ENCODE assay signal across 17 cellular contexts in genomic region chr19:22604571-22605274, GRCh38. TPM values are rescaled to one million over a fixed set of nuclear protein-coding genes. Genes with fewer than 3 reads are reported as not detected.
DNase-seq lines count a peak whose midpoint lies in the region; ATAC-seq and TF ChIP-seq lines count a peak whose summit lies in the region.
"Had no signal": no experiment of that assay in that cellular context is flagged by ENCODE, and none has a peak within 500 bp of the region (broad histone marks: within the 10 kb centered on the region; RNA-seq: fewer than 3 reads in every experiment).

No MANE protein-coding gene starts in this region.

- H3K4me1 ChIP-seq in osteoblast (ENCODE audit: insufficient read depth, low read length): no peaks in the 10 kb centered on the region
- H3K4me1 ChIP-seq in vagina: no peaks in the 10 kb centered on the region

- no peak overlapping the region for H3K4me3 ChIP-seq in coronary artery
- H3K4me3 ChIP-seq in iPS-18c (ENCODE audit: insufficient read depth, low read depth, low read length): peak overlapping the region; percentile 15; the same call in 1 of the 2 replicates
- H3K4me3 ChIP-seq in osteoblast (ENCODE audit: insufficient read depth, low read length): no peak overlapping the region
- H3K4me3 ChIP-seq in vagina: no peak overlapping the region
- H3K4me3 ChIP-seq: GM23338 had no signal

- no peaks in the 10 kb centered on the region for H3K79me2 ChIP-seq in osteoblast (ENCODE audit: insufficient read depth, low read length)

- no peak overlapping the region for H2AFZ ChIP-seq in osteoblast (ENCODE audit: low read length)
- H2AFZ ChIP-seq: GM23338 had no signal

- no peak for TF ChIP-seq POLR2A in vagina (IDR thresholded peaks at IDR 0.05)

- intact Hi-C loops in vagina (cut with DNase I): no loop called here

- H3K9me3 ChIP-seq in iPS-18c (ENCODE audit: control insufficient read depth, insufficient read depth, low read length) (peaks cover 34% of the 10 kb centered on the region), osteoblast (ENCODE audit: low read depth, low read length) (peaks cover 3% of the 10 kb centered on the region), vagina (no peaks in the 10 kb centered on the region)

- H3K27me3 ChIP-seq in osteoblast (ENCODE audit: insufficient read depth, low read length) (no peaks in the 10 kb centered on the region), vagina (no peaks in the 10 kb centered on the region)

- TF ChIP-seq CTCF in coronary artery (IDR thresholded peaks at IDR 0.05) (no peak), osteoblast (IDR thresholded peaks at IDR 0.05; ENCODE audit: extremely low read depth, low read depth, low read length) (no peak), vagina (IDR thresholded peaks at IDR 0.05) (no peak)

- peak; percentile 64 for DNase-seq in coronary artery (ENCODE audit: low spot score)
- DNase-seq in osteoblast (ENCODE audit: insufficient read length, low spot score, missing footprints): peak; percentile 73
- DNase-seq in vagina (ENCODE audit: extremely low spot score in 2 of 2): peak; percentile 61 to 78
- DNase-seq: C1 segment of cervical spinal cord; Calu3; CD4-positive, alpha-beta memory T cell; COR-L47; DMS153; DND-41; H9 had no signal

- H4K20me1 ChIP-seq in osteoblast (ENCODE audit: insufficient read depth, low read length): no peaks in the 10 kb centered on the region

- H3K36me3 ChIP-seq in osteoblast (ENCODE audit: insufficient read depth, low read length) (no peaks in the 10 kb centered on the region), vagina (no peaks in the 10 kb centered on the region)

- no peak for ATAC-seq in HG02840 (IDR thresholded peaks at IDR 0.05; ENCODE audit: low FRiP score, unreplicated experiment)
- ATAC-seq in HG03442 (IDR thresholded peaks at IDR 0.05; ENCODE audit: unreplicated experiment): no peak
- no peak for ATAC-seq in GM18867 (IDR thresholded peaks at IDR 0.05; ENCODE audit: unreplicated experiment)
- ATAC-seq: GM23338, HCT116 had no signal

- no peak overlapping the region for H3K4me2 ChIP-seq in osteoblast (ENCODE audit: insufficient read depth, low read length)
- H3K4me2 ChIP-seq: GM23338 had no signal

- no peak overlapping the region for H3K27ac ChIP-seq in coronary artery
- H3K27ac ChIP-seq in osteoblast (ENCODE audit: low read depth, low read length): no peak overlapping the region
- H3K27ac ChIP-seq in vagina: no peak overlapping the region

RNA-seq across cellular contexts. Expression of gene ZNF492, which starts 29.4 kb away (rescaled TPM):
- total RNA-seq in osteoblast: 0.29 and 0.36 TPM in 2 replicates
- not detected for total RNA-seq in vagina
- total RNA-seq: A673, Calu3, H9 had no signal
